20 cellular contexts compared by ENCODE assay signal in genomic region chr6:46972521-46972920, GRCh38. TPM values are rescaled to one million over a fixed set of nuclear protein-coding genes. Genes with fewer than 3 reads are reported as not detected.
"Had no signal": no experiment of that assay in that cellular context is flagged by ENCODE, and none has a peak within 500 bp of the region (broad histone marks: within the 10 kb centered on the region; RNA-seq: fewer than 3 reads in every experiment).

No MANE protein-coding gene starts in this region.

- H3K9me3 Mint-ChIP-seq: activated CD4-positive, alpha-beta memory T cell treated with anti-CD3 and anti-CD28 coated beads for 36 hours; activated naive CD4-positive, alpha-beta T cell treated with anti-CD3 and anti-CD28 coated beads for 36 hours; activated naive CD8-positive, alpha-beta T cell treated with anti-CD3 and anti-CD28 coated beads, Interleukin-2, amount 50 U/mL, for 24 hours; activated T-helper 2 cell treated with anti-CD3 and anti-CD28 coated beads, Interferon-gamma antibody, Interleukin-2, Interleukin-4, amounts not matched to agents 10 μg/mL and 5 μg/mL and 100 μg/mL, durations not matched to agents 14 hours and 24 hours and 36 hours; natural killer cell treated with Interleukin-12 subunit alpha and Interleukin-12 subunit beta and Interleukin-15 and Interleukin-18, amount 100 ng/mL, for 72 hours; stimulated activated naive CD8-positive, alpha-beta T cell treated with anti-CD3 and anti-CD28 coated beads, Interleukin-15, Interleukin-2, amounts not matched to agents 100 ng/mL and 50 ng/mL, for 24 hours had no signal

- H3K4me3 Mint-ChIP-seq: activated CD4-positive, alpha-beta memory T cell treated with anti-CD3 and anti-CD28 coated beads for 36 hours; activated CD8-positive, alpha-beta memory T cell treated with anti-CD3 and anti-CD28 coated beads, Interleukin-2, amount 10 ng/mL, durations not matched to agents 7 days and 5 days; activated naive CD4-positive, alpha-beta T cell treated with anti-CD3 and anti-CD28 coated beads for 36 hours; activated naive CD8-positive, alpha-beta T cell treated with anti-CD3 and anti-CD28 coated beads, Interleukin-2, amount 50 U/mL, for 24 hours; natural killer cell treated with Interleukin-12 subunit alpha and Interleukin-12 subunit beta and Interleukin-15 and Interleukin-18, amount 100 ng/mL, for 72 hours; stimulated activated naive CD8-positive, alpha-beta T cell treated with anti-CD3 and anti-CD28 coated beads, Interleukin-15, Interleukin-2, amounts not matched to agents 100 ng/mL and 50 ng/mL, for 24 hours had no signal

- H3K27me3 ChIP-seq: esophagus squamous epithelium, right atrium auricular region, suprapubic skin had no signal

- H3K4me1 ChIP-seq: esophagus squamous epithelium, right atrium auricular region, suprapubic skin had no signal

- H3K4me3 ChIP-seq: esophagus squamous epithelium, right atrium auricular region, suprapubic skin had no signal

- H3K4me1 Mint-ChIP-seq: activated CD8-positive, alpha-beta memory T cell treated with anti-CD3 and anti-CD28 coated beads, Interleukin-2, amount 10 ng/mL, durations not matched to agents 7 days and 5 days; activated naive CD8-positive, alpha-beta T cell treated with anti-CD3 and anti-CD28 coated beads, Interleukin-2, amount 50 U/mL, for 24 hours had no signal

- DNase-seq: activated CD4-positive, alpha-beta memory T cell treated with anti-CD3 and anti-CD28 coated beads for 36 hours; activated CD8-positive, alpha-beta memory T cell treated with anti-CD3 and anti-CD28 coated beads, Interleukin-2, amount 10 ng/mL, durations not matched to agents 7 days and 5 days; activated naive CD4-positive, alpha-beta T cell treated with anti-CD3 and anti-CD28 coated beads for 36 hours; activated naive CD8-positive, alpha-beta T cell treated with anti-CD3 and anti-CD28 coated beads, Interleukin-2, amount 50 U/mL, for 24 hours; activated T-cell treated with anti-CD3 and anti-CD28 coated beads, Interleukin-2, amount 50 U/mL, for 1 hour; cortex of kidney; effector CD4-positive, alpha-beta T cell; esophagus squamous epithelium; foreskin melanocyte; left ventricle myocardium superior; mesenchymal stem cell; nucleus accumbens; small intestine; T-helper 9 cell; trophoblast cell had no signal

- ATAC-seq: activated CD8-positive, alpha-beta memory T cell treated with anti-CD3 and anti-CD28 coated beads, Interleukin-2, amount 10 ng/mL, durations not matched to agents 7 days and 5 days; activated naive CD8-positive, alpha-beta T cell treated with anti-CD3 and anti-CD28 coated beads, Interleukin-2, amount 50 U/mL, for 24 hours; left ventricle myocardium superior; natural killer cell treated with Interleukin-12 subunit alpha and Interleukin-12 subunit beta and Interleukin-15 and Interleukin-18, amount 100 ng/mL, for 72 hours had no signal

- H3K9me3 ChIP-seq: esophagus squamous epithelium, right atrium auricular region, suprapubic skin had no signal

- H3K36me3 Mint-ChIP-seq: activated CD4-positive, alpha-beta memory T cell treated with anti-CD3 and anti-CD28 coated beads for 36 hours; activated CD8-positive, alpha-beta memory T cell treated with anti-CD3 and anti-CD28 coated beads, Interleukin-2, amount 10 ng/mL, durations not matched to agents 7 days and 5 days; natural killer cell treated with Interleukin-12 subunit alpha and Interleukin-12 subunit beta and Interleukin-15 and Interleukin-18, amount 100 ng/mL, for 72 hours had no signal

- H3K36me3 ChIP-seq: esophagus squamous epithelium, right atrium auricular region, suprapubic skin had no signal

- H3K27ac Mint-ChIP-seq: activated CD4-positive, alpha-beta memory T cell treated with anti-CD3 and anti-CD28 coated beads for 36 hours; activated CD8-positive, alpha-beta memory T cell treated with anti-CD3 and anti-CD28 coated beads, Interleukin-2, amount 10 ng/mL, durations not matched to agents 7 days and 5 days; activated naive CD4-positive, alpha-beta T cell treated with anti-CD3 and anti-CD28 coated beads for 36 hours; activated naive CD8-positive, alpha-beta T cell treated with anti-CD3 and anti-CD28 coated beads, Interleukin-2, amount 50 U/mL, for 24 hours; activated T-helper 2 cell treated with anti-CD3 and anti-CD28 coated beads, Interferon-gamma antibody, Interleukin-2, Interleukin-4, amounts not matched to agents 10 μg/mL and 5 μg/mL and 100 μg/mL, durations not matched to agents 14 hours and 24 hours and 36 hours; natural killer cell treated with Interleukin-12 subunit alpha and Interleukin-12 subunit beta and Interleukin-15 and Interleukin-18, amount 100 ng/mL, for 72 hours; stimulated activated naive CD8-positive, alpha-beta T cell treated with anti-CD3 and anti-CD28 coated beads, Interleukin-15, Interleukin-2, amounts not matched to agents 100 ng/mL and 50 ng/mL, for 24 hours had no signal

RNA-seq across cellular contexts. Expression of gene ADGRF5, which starts 50.8 kb away (rescaled TPM):
- total RNA-seq: activated CD4-positive, alpha-beta memory T cell treated with anti-CD3 and anti-CD28 coated beads for 36 hours; activated CD8-positive, alpha-beta memory T cell treated with anti-CD3 and anti-CD28 coated beads, Interleukin-2, amount 10 ng/mL, durations not matched to agents 7 days and 5 days; activated naive CD4-positive, alpha-beta T cell treated with anti-CD3 and anti-CD28 coated beads for 36 hours; activated T-helper 2 cell treated with anti-CD3 and anti-CD28 coated beads, Interferon-gamma antibody, Interleukin-2, Interleukin-4, amounts not matched to agents 10 μg/mL and 5 μg/mL and 100 μg/mL, durations not matched to agents 14 hours and 24 hours and 36 hours; natural killer cell treated with Interleukin-12 subunit alpha and Interleukin-12 subunit beta and Interleukin-15 and Interleukin-18, amount 100 ng/mL, for 72 hours had no signal
